17 cellular contexts compared by ENCODE assay signal in the genomic region with DNA sequence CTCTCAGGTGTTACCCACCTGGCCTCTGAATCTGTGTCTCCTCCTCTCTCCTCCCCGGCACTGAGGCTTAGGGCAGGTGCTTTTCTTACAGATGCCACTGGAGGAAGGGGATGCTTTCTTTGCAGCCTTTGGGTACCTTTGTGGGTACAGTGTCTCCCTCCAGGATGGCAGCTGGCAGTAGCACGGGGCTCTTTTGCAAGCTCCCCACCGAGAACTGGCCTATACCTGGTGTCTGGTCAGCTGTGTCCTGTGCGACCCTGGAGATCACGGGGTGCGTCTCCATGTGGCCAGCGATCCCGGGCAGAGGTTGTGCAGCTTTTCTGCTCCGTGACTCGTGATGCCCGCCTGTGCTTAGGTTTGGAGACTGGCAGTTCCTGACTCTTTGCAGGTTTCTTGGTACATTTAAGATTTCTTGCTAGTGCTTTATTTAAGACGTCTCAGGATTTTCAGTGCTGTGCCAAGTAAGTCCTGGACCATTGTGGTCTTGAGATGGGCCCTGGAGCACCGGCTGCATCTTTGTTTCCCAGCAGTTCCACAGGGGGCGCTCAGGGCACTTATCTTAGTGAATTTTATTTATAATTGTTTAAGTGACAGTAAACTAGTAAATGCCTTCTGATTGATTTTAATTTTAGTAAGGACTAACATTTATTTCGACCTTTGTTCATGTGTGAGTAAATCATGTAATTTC.
A peak's percentile ranks its signal among the peaks of the same experiment; 100 is the strongest.
DNase-seq lines count a peak whose midpoint lies in the region; ATAC-seq and TF ChIP-seq lines count a peak whose summit lies in the region.
"Had no signal": no experiment of that assay in that cellular context is flagged by ENCODE, and none has a peak within 500 bp of the region (broad histone marks: within the 10 kb centered on the region; RNA-seq: fewer than 3 reads in every experiment).

No MANE protein-coding gene starts in this region.

- H3K23ac ChIP-seq in IMR-90 (ENCODE audit: low read depth, low read length): no peak overlapping the region

- dilution Hi-C loops in IMR-90 (cut with HindIII; ENCODE audit: low sequenced_read_pairs, unreplicated experiment): no loop called here

- no peaks in the 10 kb centered on the region for H3K27me3 Mint-ChIP-seq in naive B cell
- H3K27me3 Mint-ChIP-seq: activated naive CD8-positive, alpha-beta T cell treated with anti-CD3 and anti-CD28 coated beads for 36 hours; CD4-positive, alpha-beta memory T cell had no signal

- DNase-seq in BJ (ENCODE audit: low read depth) (no peak), IMR-90 (no peak), brain microvascular endothelial cell (no peak), naive B cell (no peak), inferior parietal cortex (ENCODE audit: extremely low spot score) (no peak), NCI-H2171 (lab: John Stamatoyannopoulos, UW) (no peak)
- DNase-seq in effector CD4-positive, alpha-beta T cell: no peak
- DNase-seq: activated naive CD8-positive, alpha-beta T cell treated with anti-CD3 and anti-CD28 coated beads for 36 hours; CD4-positive, alpha-beta memory T cell; cortex of kidney; mucosa of descending colon; NCI-H1694; psoas muscle; SHP77; stimulated activated CD4-positive, alpha-beta T cell treated with anti-CD3 and anti-CD28 coated beads, Interleukin-4, amount 100 ng/mL, for 24 hours; stimulated activated naive CD4-positive, alpha-beta T cell had no signal

- POLR2A ChIA-PET in BJ (lab: Charles Lee): no interaction called here
- POLR2A ChIA-PET in IMR-90 (lab: Charles Lee; ENCODE audit: unreplicated experiment): no interaction called here

- no peaks in the 10 kb centered on the region for H3K9me3 ChIP-seq in IMR-90 (ENCODE audit: control insufficient read depth, insufficient read depth, low read length)
- H3K9me3 ChIP-seq: mucosa of descending colon, psoas muscle had no signal

- no peak overlapping the region for H3K18ac ChIP-seq in IMR-90 (ENCODE audit: low read depth, low read length)

- TF ChIP-seq POLR2A in IMR-90 (IDR thresholded peaks at IDR 0.05; ENCODE audit: low read depth, low read length): no peak

- no peak overlapping the region for H2BK120ac ChIP-seq in IMR-90 (ENCODE audit: low read depth, low read length)

- H3K36me3 Mint-ChIP-seq in naive B cell: peaks cover 8 to 10% of the 10 kb centered on the region in 2 donors

- TF ChIP-seq RAD21 in IMR-90 (IDR thresholded peaks at IDR 0.05; ENCODE audit: low read length): no peak

- H3K9me1 ChIP-seq in IMR-90 (ENCODE audit: insufficient read depth, low read length): peaks cover 4% of the 10 kb centered on the region; the same call in 1 of the 2 replicates

- H2AK5ac ChIP-seq in IMR-90 (ENCODE audit: low read depth, low read length): no peak overlapping the region

- peak overlapping the region in 4 of 6 donors; percentile 24 to 86 (median 56) for H3K27ac Mint-ChIP-seq in naive B cell
- H3K27ac Mint-ChIP-seq: activated naive CD8-positive, alpha-beta T cell treated with anti-CD3 and anti-CD28 coated beads for 36 hours had no signal

- H3K27me3 ChIP-seq in BJ (ENCODE audit: control insufficient read depth, insufficient read depth, low read length): no peaks in the 10 kb centered on the region
- H3K27me3 ChIP-seq in IMR-90 (ENCODE audit: control insufficient read depth, insufficient read depth, low read length): no peaks in the 10 kb centered on the region
- no peaks in the 10 kb centered on the region for H3K27me3 ChIP-seq in brain microvascular endothelial cell (replicated peaks)

- no peak overlapping the region for H2AFZ ChIP-seq in IMR-90 (replicated peaks; ENCODE audit: low read length, poor library complexity)

- in situ Hi-C loops in IMR-90 (cut with MboI; ENCODE audit: low sequenced_read_pairs): no loop called here
- in situ Hi-C loops in brain microvascular endothelial cell (cut with HindIII; ENCODE audit: low pct_ligation_motif_present, low sequenced_read_pairs): no loop called here

- H4K8ac ChIP-seq in IMR-90 (ENCODE audit: low read depth in 2 of 2, low read length in 2 of 2): no peak overlapping the region

- peaks cover 0 to 11% of the 10 kb centered on the region in 2 experiments; a peak in 2 of 4 replicates for H3K79me1 ChIP-seq in IMR-90 (ENCODE audit: low read depth in 1 of 2, low read length in 2 of 2)

- no peak overlapping the region for H2BK15ac ChIP-seq in IMR-90 (ENCODE audit: low read depth, low read length)

- H3K27ac ChIP-seq in IMR-90 (ENCODE audit: insufficient read depth, low read length) (no peak overlapping the region), brain microvascular endothelial cell (no peak overlapping the region)
- H3K27ac ChIP-seq: psoas muscle had no signal

- intact Hi-C loops in IMR-90 (cut with micrococcal nuclease): no loop called here

- ATAC-seq in IMR-90 (ENCODE audit: low read depth) (no peak), naive B cell (ENCODE audit: low read depth in 2 of 2) (no peak), GM21723 (IDR thresholded peaks at IDR 0.05; ENCODE audit: unreplicated experiment) (no peak)
- ATAC-seq: mucosa of descending colon, psoas muscle had no signal

- H3K9me3 Mint-ChIP-seq in naive B cell: no peaks in the 10 kb centered on the region
- H3K9me3 Mint-ChIP-seq: activated naive CD8-positive, alpha-beta T cell treated with anti-CD3 and anti-CD28 coated beads for 36 hours; CD4-positive, alpha-beta memory T cell had no signal

- no peak overlapping the region for H3K4me3 Mint-ChIP-seq in naive B cell
- H3K4me3 Mint-ChIP-seq: activated naive CD8-positive, alpha-beta T cell treated with anti-CD3 and anti-CD28 coated beads for 36 hours; CD4-positive, alpha-beta memory T cell had no signal

- BruUV-seq in IMR-90 (replicated peaks; lab: Mats Ljungman, UMichigan): no TSS peak

- no peak overlapping the region for H3K56ac ChIP-seq in IMR-90 (ENCODE audit: extremely low read depth, insufficient read depth, low read length)

- CTCF ChIA-PET in BJ (lab: Yijun Ruan, JAX): no interaction called here
- CTCF ChIA-PET in IMR-90 (lab: Yijun Ruan, JAX): no interaction called here

- no peak overlapping the region for H3K4ac ChIP-seq in IMR-90 (ENCODE audit: low read depth, low read length)

- H4K91ac ChIP-seq in IMR-90 (ENCODE audit: insufficient read depth, low read depth, low read length): no peak overlapping the region

- no peak overlapping the region for H4K5ac ChIP-seq in IMR-90 (ENCODE audit: low read depth, low read length)

- H3K36me3 ChIP-seq in BJ (ENCODE audit: control insufficient read depth, insufficient read depth, low read length) (peaks cover 20% of the 10 kb centered on the region), IMR-90 (ENCODE audit: control insufficient read depth, insufficient read depth, low read length) (peaks cover 41% of the 10 kb centered on the region), brain microvascular endothelial cell (replicated peaks) (peaks cover 30% of the 10 kb centered on the region)

- 95% methylated on average over 10 of the region's 15 CpGs; no CpG with 5 or more reads in 1 of the 2 experiments for WGBS in IMR-90 (ENCODE audit: extremely low coverage in 2 of 2, insufficient read length in 1 of 2), 2 experiments

- H3K4me3 ChIP-seq in BJ (ENCODE audit: low read depth, low read length) (no peak overlapping the region), IMR-90 (ENCODE audit: insufficient read depth, low read depth, low read length) (no peak overlapping the region), brain microvascular endothelial cell (ENCODE audit: low read depth, low read length) (no peak overlapping the region)
- H3K4me3 ChIP-seq: mucosa of descending colon, psoas muscle had no signal

- no peak overlapping the region for H2BK20ac ChIP-seq in IMR-90 (ENCODE audit: low read depth, low read length)

- no peak overlapping the region for H2AK9ac ChIP-seq in IMR-90 (replicated peaks; ENCODE audit: low read depth, low read length, poor library complexity)

- peaks cover 42 to 50% (median 46%) of the 10 kb centered on the region in 3 donors for H3K4me1 Mint-ChIP-seq in naive B cell

- no peak overlapping the region for H3K14ac ChIP-seq in IMR-90 (replicated peaks; ENCODE audit: low read depth, low read length)

- peaks cover 4% of the 10 kb centered on the region; the same call in 1 of the 2 replicates for H4K20me1 ChIP-seq in IMR-90 (ENCODE audit: insufficient read depth, low read length)

- H2BK5ac ChIP-seq in IMR-90 (ENCODE audit: low read depth, low read length, poor library complexity, severe bottlenecking): no peak overlapping the region

- H3K9ac ChIP-seq in IMR-90 (ENCODE audit: low read depth, low read length): no peak overlapping the region

- no peak overlapping the region for H3K4me2 ChIP-seq in IMR-90 (ENCODE audit: low read depth, low read length)

- H3K4me1 ChIP-seq in IMR-90 (ENCODE audit: control insufficient read depth, insufficient read depth, low read length): peaks cover 7% of the 10 kb centered on the region
- H3K4me1 ChIP-seq: psoas muscle had no signal

- TF ChIP-seq CTCF in BJ (IDR thresholded peaks at IDR 0.05; ENCODE audit: insufficient read depth, low read depth, low read length): peak; percentile 34
- peak; percentile 29; the same call in 1 of the 2 replicates for TF ChIP-seq CTCF in IMR-90 (conservative IDR thresholded peaks at IDR 0.05; ENCODE audit: low read depth, low read length)
- TF ChIP-seq CTCF in brain microvascular endothelial cell (IDR thresholded peaks at IDR 0.05; ENCODE audit: low read depth, low read length, missing control alignments): peak; percentile 57

TF ChIP-seq in IMR-90, 13 proteins besides CTCF, POLR2A, EP300 and RAD21:
- TF ChIP-seq MAFK (IDR thresholded peaks at IDR 0.05; ENCODE audit: low read depth, low read length) (no peak), SMC3 (IDR thresholded peaks at IDR 0.05; ENCODE audit: low read depth, low read length) (no peak), BHLHE40 (IDR thresholded peaks at IDR 0.05; ENCODE audit: low read depth, low read length) (no peak), MAZ (IDR thresholded peaks at IDR 0.05; ENCODE audit: borderline replicate concordance, low read depth, low read length) (no peak), NFE2L2 (IDR thresholded peaks at IDR 0.05; ENCODE audit: low read depth, low read length) (no peak), MXI1 (IDR thresholded peaks at IDR 0.05; ENCODE audit: borderline replicate concordance, low read depth, low read length) (no peak)
